Comparison of ENCODE assay signal across 20 cellular contexts in the genomic region with DNA sequence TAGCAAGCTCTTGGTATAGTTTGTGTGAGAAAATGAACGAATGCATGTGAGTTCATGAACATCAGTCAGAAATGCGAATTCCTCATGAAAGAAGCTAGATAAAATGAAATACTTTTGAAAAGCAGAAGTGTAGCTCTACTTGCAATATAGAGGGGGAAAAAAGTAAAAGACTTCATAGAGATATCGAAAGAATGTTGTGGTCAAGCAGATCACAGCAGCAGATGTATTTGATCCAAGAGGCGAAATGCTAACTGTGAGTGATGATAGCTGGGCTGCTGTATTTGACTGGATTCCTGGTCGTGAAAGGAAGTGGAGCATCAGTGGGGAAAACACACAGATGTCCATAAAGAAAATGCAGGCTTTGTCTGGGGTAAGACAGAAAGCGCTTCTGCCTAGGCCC.
DNase-seq lines count a peak whose midpoint lies in the region; ATAC-seq and TF ChIP-seq lines count a peak whose summit lies in the region.
"Had no signal": no experiment of that assay in that cellular context is flagged by ENCODE, and none has a peak within 500 bp of the region (broad histone marks: within the 10 kb centered on the region; RNA-seq: fewer than 3 reads in every experiment).

No MANE protein-coding gene starts in this region.

- no peaks in the 10 kb centered on the region for H3K36me3 Mint-ChIP-seq in activated CD4-positive, alpha-beta memory T cell treated with anti-CD3 and anti-CD28 coated beads, Interleukin-2, amount 10 ng/mL, durations not matched to agents 7 days and 5 days (ENCODE audit: low read depth)
- H3K36me3 Mint-ChIP-seq: CD8-positive, alpha-beta T cell had no signal

- POLR2A ChIA-PET in activated CD4-positive, alpha-beta memory T cell treated with anti-CD3 and anti-CD28 coated beads, Interleukin-2, amount 10 ng/mL, durations not matched to agents 7 days and 5 days (lab: Charles Lee): no interaction called here

- peaks cover 0 to 58% (median 22%) of the 10 kb centered on the region in 4 donors for H3K4me1 ChIP-seq in tibial artery
- H3K4me1 ChIP-seq: BLaER1 treated with 17β-estradiol and CSF1 and Interleukin-3, amounts not matched to agents 10 nM and 100 nM had no signal

- H3K4me1 Mint-ChIP-seq in activated CD4-positive, alpha-beta memory T cell treated with anti-CD3 and anti-CD28 coated beads, Interleukin-2, amount 10 ng/mL, durations not matched to agents 7 days and 5 days: no peaks in the 10 kb centered on the region
- H3K4me1 Mint-ChIP-seq: GM23338 had no signal

- DNase-seq in NCI-H226 (peak; percentile 78), brain microvascular endothelial cell (peak; percentile 74), iris pigment epithelial cell (ENCODE audit: low read depth) (peak; percentile 83), tibial artery (no peak), T-helper 2 cell (no peak)
- DNase-seq in activated CD4-positive, alpha-beta memory T cell treated with anti-CD3 and anti-CD28 coated beads, Interleukin-2, amount 10 ng/mL, durations not matched to agents 7 days and 5 days: no peak
- DNase-seq: CD8-positive, alpha-beta T cell; DMS53; EL; HCEC 1CT; KBM-7; NCI-H1105 treated with DMSO at 0.1 percent for 48 hours; NCI-H1694 treated with DMSO at 0.1 percent for 48 hours; NCI-H510A; NCI-H748 treated with DMSO at 0.1 percent for 48 hours; NK-92 treated with Interleukin-12 subunit alpha and Interleukin-12 subunit beta, amount 100 ng/mL, for 24 hours; SHP77 treated with DMSO at 0.1 percent for 48 hours had no signal

- CTCF ChIA-PET in activated CD4-positive, alpha-beta memory T cell treated with anti-CD3 and anti-CD28 coated beads, Interleukin-2, amount 10 ng/mL, durations not matched to agents 7 days and 5 days (lab: Charles Lee): no interaction called here

- H3K27ac ChIP-seq in brain microvascular endothelial cell (peak overlapping the region; percentile 68), tibial artery (peak overlapping the region; percentile 14 to 80)
- H3K27ac ChIP-seq: BLaER1 treated with 17β-estradiol and CSF1 and Interleukin-3, amounts not matched to agents 10 nM and 100 nM had no signal

- intact Hi-C loops in tibial artery (cut with DNase I; ENCODE audit: low total_unique reads): no loop called here

- H3K36me3 ChIP-seq in brain microvascular endothelial cell (replicated peaks) (no peaks in the 10 kb centered on the region), tibial artery (no peaks in the 10 kb centered on the region)
- H3K36me3 ChIP-seq: BLaER1 treated with 17β-estradiol and CSF1 and Interleukin-3, amounts not matched to agents 10 nM and 100 nM had no signal

- H3K4me3 ChIP-seq in brain microvascular endothelial cell (ENCODE audit: low read depth, low read length): no peak overlapping the region
- H3K4me3 ChIP-seq in tibial artery: no peak overlapping the region
- H3K4me3 ChIP-seq: BLaER1 treated with 17β-estradiol and CSF1 and Interleukin-3, amounts not matched to agents 10 nM and 100 nM; GM23338 had no signal

- TF ChIP-seq CTCF in brain microvascular endothelial cell (IDR thresholded peaks at IDR 0.05; ENCODE audit: low read depth, low read length, missing control alignments): no peak
- no peak for TF ChIP-seq CTCF in tibial artery (IDR thresholded peaks at IDR 0.05)

- no peaks in the 10 kb centered on the region for H3K9me3 Mint-ChIP-seq in activated CD4-positive, alpha-beta memory T cell treated with anti-CD3 and anti-CD28 coated beads, Interleukin-2, amount 10 ng/mL, durations not matched to agents 7 days and 5 days
- H3K9me3 Mint-ChIP-seq: CD8-positive, alpha-beta T cell; GM23338 had no signal

- no peak for ATAC-seq in HG03280 (IDR thresholded peaks at IDR 0.05; ENCODE audit: unreplicated experiment)
- ATAC-seq: CD8-positive, alpha-beta T cell; GM23338 had no signal

- H3K4me3 Mint-ChIP-seq in activated CD4-positive, alpha-beta memory T cell treated with anti-CD3 and anti-CD28 coated beads, Interleukin-2, amount 10 ng/mL, durations not matched to agents 7 days and 5 days: no peak overlapping the region
- H3K4me3 Mint-ChIP-seq: CD8-positive, alpha-beta T cell; GM23338 had no signal

- H3K27me3 Mint-ChIP-seq in activated CD4-positive, alpha-beta memory T cell treated with anti-CD3 and anti-CD28 coated beads, Interleukin-2, amount 10 ng/mL, durations not matched to agents 7 days and 5 days: no peaks in the 10 kb centered on the region

- H3K27ac Mint-ChIP-seq in activated CD4-positive, alpha-beta memory T cell treated with anti-CD3 and anti-CD28 coated beads, Interleukin-2, amount 10 ng/mL, durations not matched to agents 7 days and 5 days: no peak overlapping the region
- H3K27ac Mint-ChIP-seq: CD8-positive, alpha-beta T cell; GM23338 had no signal

- H3K27me3 ChIP-seq in brain microvascular endothelial cell (replicated peaks): no peaks in the 10 kb centered on the region
- H3K27me3 ChIP-seq in tibial artery: no peaks in the 10 kb centered on the region
- H3K27me3 ChIP-seq: BLaER1 treated with 17β-estradiol and CSF1 and Interleukin-3, amounts not matched to agents 10 nM and 100 nM had no signal

- in situ Hi-C loops in brain microvascular endothelial cell (cut with HindIII; ENCODE audit: low pct_ligation_motif_present, low sequenced_read_pairs): no loop called here

- H3K9me3 ChIP-seq in tibial artery: no peaks in the 10 kb centered on the region
- H3K9me3 ChIP-seq: BLaER1 treated with 17β-estradiol and CSF1 and Interleukin-3, amounts not matched to agents 10 nM and 100 nM had no signal

Comparison
In these comparisons a context has a peak if more than half of its experiments do, and no peak if none do; other contexts are left out.
1. DNase-seq: peak in NCI-H226 (single experiment), brain microvascular endothelial cell (single experiment) and iris pigment epithelial cell (single experiment); none in tibial artery (0 of 2), T-helper 2 cell (0 of 5) and activated CD4-positive, alpha-beta memory T cell treated with anti-CD3 and anti-CD28 coated beads, Interleukin-2, amount 10 ng/mL, durations not matched to agents 7 days and 5 days (single experiment).